In the genomic region with DNA sequence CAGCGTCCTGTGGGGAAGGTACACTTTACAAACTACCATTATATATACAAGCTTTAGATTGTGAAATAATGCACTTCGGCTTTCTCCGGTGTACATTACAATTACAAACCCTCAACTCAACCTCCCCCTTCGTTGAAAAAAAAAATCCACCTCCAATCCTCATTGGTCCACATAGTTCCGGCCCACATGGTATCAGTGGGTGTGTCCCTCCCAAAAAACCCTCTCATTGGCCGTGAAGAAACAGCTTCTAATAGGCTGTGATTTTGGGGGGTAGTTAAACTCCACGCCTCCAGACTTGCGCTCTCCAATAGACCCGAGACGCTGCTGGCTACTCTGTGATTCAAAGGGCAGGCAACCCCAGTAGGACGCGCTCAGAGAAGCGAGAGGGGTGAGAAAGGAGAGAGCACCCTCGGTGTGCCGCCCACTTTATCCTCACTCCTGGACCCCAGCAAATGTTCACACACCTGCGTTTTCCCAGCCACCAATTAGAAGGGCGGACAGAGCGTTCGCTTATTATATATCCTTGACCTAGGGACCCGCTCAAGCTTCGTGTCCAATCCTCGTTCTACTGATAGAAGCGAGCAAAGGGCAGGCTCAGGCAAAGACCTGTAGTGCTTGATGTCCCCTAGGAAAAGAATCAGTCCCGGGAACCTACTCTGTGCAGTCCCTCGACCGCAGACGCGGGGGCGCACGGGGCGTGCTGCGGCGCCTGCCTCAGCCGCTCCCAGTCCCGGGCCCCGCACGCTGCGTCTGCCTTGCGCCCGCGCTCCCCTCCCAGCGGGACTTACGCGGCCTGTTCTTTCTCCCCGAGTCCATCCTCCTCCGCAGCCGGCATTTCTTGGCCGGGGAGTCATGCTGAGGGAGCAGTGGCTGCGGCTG, we compare ENCODE assay signal across 1 cellular context.
TF ChIP-seq lines count a peak whose summit lies in the region.

No MANE protein-coding gene starts in this region.

TF ChIP-seq in HepG2, 621 proteins besides CTCF, POLR2A, EP300 and RAD21 (continued from another document and continues in another):
- TF ChIP-seq KDM5A (IDR thresholded peaks at IDR 0.05; ENCODE audit: borderline replicate concordance, low read length), result no peak
- no peak for TF ChIP-seq ZNF546 (CRISPR knock-in tag; conservative IDR thresholded peaks at IDR 0.05)
- peak; percentile 69; the same call in 1 of the 2 replicates for TF ChIP-seq ZNF616 (CRISPR knock-in tag; IDR thresholded peaks at IDR 0.05; ENCODE audit: low read depth)
- 0 out of 4 replicates have a peak, but pooled peaks of 1 of the 2 experiments have one; percentile 25 for TF ChIP-seq NR2F1 (CRISPR knock-in tag; IDR thresholded peaks at IDR 0.05)
- no peak for TF ChIP-seq ZNF660 (CRISPR knock-in tag; IDR thresholded peaks at IDR 0.05; ENCODE audit: borderline replicate concordance, low read depth)
- peak; percentile 78 for TF ChIP-seq FOXA3 (CRISPR knock-in tag; IDR thresholded peaks at IDR 0.05)
- peak; percentile 88; the same call in 1 of the 2 replicates for TF ChIP-seq KLF15 (CRISPR knock-in tag; IDR thresholded peaks at IDR 0.05; ENCODE audit: borderline replicate concordance)
- 0 out of 2 replicates have a peak, but pooled peaks have one; percentile 63 for TF ChIP-seq JUNB (CRISPR knock-in tag; IDR thresholded peaks at IDR 0.05; ENCODE audit: borderline replicate concordance)
- TF ChIP-seq STAG1 (CRISPR knock-in tag; IDR thresholded peaks at IDR 0.05), result peak; percentile 14; the same call in 1 of the 2 replicates
- TF ChIP-seq, protein P1, sequence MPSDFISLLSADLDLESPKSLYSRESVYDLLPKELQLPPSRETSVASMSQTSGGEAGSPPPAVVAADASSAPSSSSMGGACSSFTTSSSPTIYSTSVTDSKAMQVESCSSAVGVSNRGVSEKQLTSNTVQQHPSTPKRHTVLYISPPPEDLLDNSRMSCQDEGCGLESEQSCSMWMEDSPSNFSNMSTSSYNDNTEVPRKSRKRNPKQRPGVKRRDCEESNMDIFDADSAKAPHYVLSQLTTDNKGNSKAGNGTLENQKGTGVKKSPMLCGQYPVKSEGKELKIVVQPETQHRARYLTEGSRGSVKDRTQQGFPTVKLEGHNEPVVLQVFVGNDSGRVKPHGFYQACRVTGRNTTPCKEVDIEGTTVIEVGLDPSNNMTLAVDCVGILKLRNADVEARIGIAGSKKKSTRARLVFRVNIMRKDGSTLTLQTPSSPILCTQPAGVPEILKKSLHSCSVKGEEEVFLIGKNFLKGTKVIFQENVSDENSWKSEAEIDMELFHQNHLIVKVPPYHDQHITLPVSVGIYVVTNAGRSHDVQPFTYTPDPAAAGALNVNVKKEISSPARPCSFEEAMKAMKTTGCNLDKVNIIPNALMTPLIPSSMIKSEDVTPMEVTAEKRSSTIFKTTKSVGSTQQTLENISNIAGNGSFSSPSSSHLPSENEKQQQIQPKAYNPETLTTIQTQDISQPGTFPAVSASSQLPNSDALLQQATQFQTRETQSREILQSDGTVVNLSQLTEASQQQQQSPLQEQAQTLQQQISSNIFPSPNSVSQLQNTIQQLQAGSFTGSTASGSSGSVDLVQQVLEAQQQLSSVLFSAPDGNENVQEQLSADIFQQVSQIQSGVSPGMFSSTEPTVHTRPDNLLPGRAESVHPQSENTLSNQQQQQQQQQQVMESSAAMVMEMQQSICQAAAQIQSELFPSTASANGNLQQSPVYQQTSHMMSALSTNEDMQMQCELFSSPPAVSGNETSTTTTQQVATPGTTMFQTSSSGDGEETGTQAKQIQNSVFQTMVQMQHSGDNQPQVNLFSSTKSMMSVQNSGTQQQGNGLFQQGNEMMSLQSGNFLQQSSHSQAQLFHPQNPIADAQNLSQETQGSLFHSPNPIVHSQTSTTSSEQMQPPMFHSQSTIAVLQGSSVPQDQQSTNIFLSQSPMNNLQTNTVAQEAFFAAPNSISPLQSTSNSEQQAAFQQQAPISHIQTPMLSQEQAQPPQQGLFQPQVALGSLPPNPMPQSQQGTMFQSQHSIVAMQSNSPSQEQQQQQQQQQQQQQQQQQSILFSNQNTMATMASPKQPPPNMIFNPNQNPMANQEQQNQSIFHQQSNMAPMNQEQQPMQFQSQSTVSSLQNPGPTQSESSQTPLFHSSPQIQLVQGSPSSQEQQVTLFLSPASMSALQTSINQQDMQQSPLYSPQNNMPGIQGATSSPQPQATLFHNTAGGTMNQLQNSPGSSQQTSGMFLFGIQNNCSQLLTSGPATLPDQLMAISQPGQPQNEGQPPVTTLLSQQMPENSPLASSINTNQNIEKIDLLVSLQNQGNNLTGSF (CRISPR knock-in tag; IDR thresholded peaks at IDR 0.05), result peak; percentile 90
- TF ChIP-seq ZNF746 (CRISPR knock-in tag; IDR thresholded peaks at IDR 0.05), result no peak; the same call in 1 of the 2 replicates
- TF ChIP-seq ISX (CRISPR knock-in tag; conservative IDR thresholded peaks at IDR 0.05), result no peak
- peak; percentile 61; the same call in 1 of the 3 replicates for TF ChIP-seq MXI1 (IDR thresholded peaks at IDR 0.05; ENCODE audit: borderline replicate concordance, low read depth, low read length)
- TF ChIP-seq, protein P2, sequence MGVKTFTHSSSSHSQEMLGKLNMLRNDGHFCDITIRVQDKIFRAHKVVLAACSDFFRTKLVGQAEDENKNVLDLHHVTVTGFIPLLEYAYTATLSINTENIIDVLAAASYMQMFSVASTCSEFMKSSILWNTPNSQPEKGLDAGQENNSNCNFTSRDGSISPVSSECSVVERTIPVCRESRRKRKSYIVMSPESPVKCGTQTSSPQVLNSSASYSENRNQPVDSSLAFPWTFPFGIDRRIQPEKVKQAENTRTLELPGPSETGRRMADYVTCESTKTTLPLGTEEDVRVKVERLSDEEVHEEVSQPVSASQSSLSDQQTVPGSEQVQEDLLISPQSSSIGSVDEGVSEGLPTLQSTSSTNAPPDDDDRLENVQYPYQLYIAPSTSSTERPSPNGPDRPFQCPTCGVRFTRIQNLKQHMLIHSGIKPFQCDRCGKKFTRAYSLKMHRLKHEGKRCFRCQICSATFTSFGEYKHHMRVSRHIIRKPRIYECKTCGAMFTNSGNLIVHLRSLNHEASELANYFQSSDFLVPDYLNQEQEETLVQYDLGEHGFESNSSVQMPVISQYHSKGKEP (CRISPR knock-in tag; IDR thresholded peaks at IDR 0.05), result no peak
- TF ChIP-seq ZNF30 (CRISPR knock-in tag; IDR thresholded peaks at IDR 0.05), result peak; percentile 80; the same call in 1 of the 2 replicates
- 0 out of 2 replicates have a peak, but pooled peaks have one; percentile 71 for TF ChIP-seq ZNF335 (CRISPR knock-in tag; IDR thresholded peaks at IDR 0.05)
- peak; percentile 88 for TF ChIP-seq HNRNPLL (IDR thresholded peaks at IDR 0.05; ENCODE audit: low read depth, low read length, poor library complexity, severe bottlenecking)
- TF ChIP-seq, protein P3, sequence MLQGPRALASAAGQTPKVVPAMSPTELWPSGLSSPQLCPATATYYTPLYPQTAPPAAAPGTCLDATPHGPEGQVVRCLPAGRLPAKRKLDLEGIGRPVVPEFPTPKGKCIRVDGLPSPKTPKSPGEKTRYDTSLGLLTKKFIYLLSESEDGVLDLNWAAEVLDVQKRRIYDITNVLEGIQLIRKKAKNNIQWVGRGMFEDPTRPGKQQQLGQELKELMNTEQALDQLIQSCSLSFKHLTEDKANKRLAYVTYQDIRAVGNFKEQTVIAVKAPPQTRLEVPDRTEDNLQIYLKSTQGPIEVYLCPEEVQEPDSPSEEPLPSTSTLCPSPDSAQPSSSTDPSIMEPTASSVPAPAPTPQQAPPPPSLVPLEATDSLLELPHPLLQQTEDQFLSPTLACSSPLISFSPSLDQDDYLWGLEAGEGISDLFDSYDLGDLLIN (CRISPR knock-in tag; IDR thresholded peaks at IDR 0.05; ENCODE audit: borderline replicate concordance), result 0 out of 2 replicates have a peak, but pooled peaks have one; percentile 50
- TF ChIP-seq ZMYM4 (CRISPR knock-in tag; IDR thresholded peaks at IDR 0.05), result peak; percentile 99
- peak; percentile 59 for TF ChIP-seq ISL2 (CRISPR knock-in tag; IDR thresholded peaks at IDR 0.05)
- no peak; the same call in 1 of the 2 replicates for TF ChIP-seq ZNF891 (CRISPR knock-in tag; IDR thresholded peaks at IDR 0.05)
- TF ChIP-seq SYNCRIP (IDR thresholded peaks at IDR 0.05; ENCODE audit: insufficient read depth, low read depth, low read length), result no peak
- 0 out of 2 replicates have a peak, but pooled peaks have one; percentile 63 for TF ChIP-seq EED (CRISPR knock-in tag; IDR thresholded peaks at IDR 0.05)
- no peak for TF ChIP-seq ATF7 (IDR thresholded peaks at IDR 0.05)
- TF ChIP-seq ATF7 (CRISPR knock-in tag; IDR thresholded peaks at IDR 0.05), result no peak
- peak; percentile 71; the same call in 1 of the 2 replicates for TF ChIP-seq ATF1 (CRISPR knock-in tag; IDR thresholded peaks at IDR 0.05)
- peak; percentile 87 for TF ChIP-seq SIN3A (IDR thresholded peaks at IDR 0.05; ENCODE audit: borderline replicate concordance, low read depth, low read length)
- TF ChIP-seq, protein P4, sequence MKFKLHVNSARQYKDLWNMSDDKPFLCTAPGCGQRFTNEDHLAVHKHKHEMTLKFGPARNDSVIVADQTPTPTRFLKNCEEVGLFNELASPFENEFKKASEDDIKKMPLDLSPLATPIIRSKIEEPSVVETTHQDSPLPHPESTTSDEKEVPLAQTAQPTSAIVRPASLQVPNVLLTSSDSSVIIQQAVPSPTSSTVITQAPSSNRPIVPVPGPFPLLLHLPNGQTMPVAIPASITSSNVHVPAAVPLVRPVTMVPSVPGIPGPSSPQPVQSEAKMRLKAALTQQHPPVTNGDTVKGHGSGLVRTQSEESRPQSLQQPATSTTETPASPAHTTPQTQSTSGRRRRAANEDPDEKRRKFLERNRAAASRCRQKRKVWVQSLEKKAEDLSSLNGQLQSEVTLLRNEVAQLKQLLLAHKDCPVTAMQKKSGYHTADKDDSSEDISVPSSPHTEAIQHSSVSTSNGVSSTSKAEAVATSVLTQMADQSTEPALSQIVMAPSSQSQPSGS (CRISPR knock-in tag; IDR thresholded peaks at IDR 0.05), result peak; percentile 75
- peak; percentile 63 for TF ChIP-seq NFIC (IDR thresholded peaks at IDR 0.05; ENCODE audit: low read length)
- TF ChIP-seq ZNF569 (CRISPR knock-in tag; IDR thresholded peaks at IDR 0.05; ENCODE audit: borderline replicate concordance), result no peak
- TF ChIP-seq ZNF598 (CRISPR knock-in tag; IDR thresholded peaks at IDR 0.05; ENCODE audit: borderline replicate concordance), result peak; percentile 67; the same call in 1 of the 2 replicates
- TF ChIP-seq ZBTB38 (CRISPR knock-in tag; IDR thresholded peaks at IDR 0.05), result 0 out of 2 replicates have a peak, but pooled peaks have one; percentile 27
- peak; percentile 96 for TF ChIP-seq NCOA1 (CRISPR knock-in tag; IDR thresholded peaks at IDR 0.05)
- TF ChIP-seq, protein P5, sequence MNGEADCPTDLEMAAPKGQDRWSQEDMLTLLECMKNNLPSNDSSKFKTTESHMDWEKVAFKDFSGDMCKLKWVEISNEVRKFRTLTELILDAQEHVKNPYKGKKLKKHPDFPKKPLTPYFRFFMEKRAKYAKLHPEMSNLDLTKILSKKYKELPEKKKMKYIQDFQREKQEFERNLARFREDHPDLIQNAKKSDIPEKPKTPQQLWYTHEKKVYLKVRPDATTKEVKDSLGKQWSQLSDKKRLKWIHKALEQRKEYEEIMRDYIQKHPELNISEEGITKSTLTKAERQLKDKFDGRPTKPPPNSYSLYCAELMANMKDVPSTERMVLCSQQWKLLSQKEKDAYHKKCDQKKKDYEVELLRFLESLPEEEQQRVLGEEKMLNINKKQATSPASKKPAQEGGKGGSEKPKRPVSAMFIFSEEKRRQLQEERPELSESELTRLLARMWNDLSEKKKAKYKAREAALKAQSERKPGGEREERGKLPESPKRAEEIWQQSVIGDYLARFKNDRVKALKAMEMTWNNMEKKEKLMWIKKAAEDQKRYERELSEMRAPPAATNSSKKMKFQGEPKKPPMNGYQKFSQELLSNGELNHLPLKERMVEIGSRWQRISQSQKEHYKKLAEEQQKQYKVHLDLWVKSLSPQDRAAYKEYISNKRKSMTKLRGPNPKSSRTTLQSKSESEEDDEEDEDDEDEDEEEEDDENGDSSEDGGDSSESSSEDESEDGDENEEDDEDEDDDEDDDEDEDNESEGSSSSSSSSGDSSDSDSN (CRISPR knock-in tag; IDR thresholded peaks at IDR 0.05), result peak; percentile 87; the same call in 1 of the 2 replicates
- TF ChIP-seq, protein P6, sequence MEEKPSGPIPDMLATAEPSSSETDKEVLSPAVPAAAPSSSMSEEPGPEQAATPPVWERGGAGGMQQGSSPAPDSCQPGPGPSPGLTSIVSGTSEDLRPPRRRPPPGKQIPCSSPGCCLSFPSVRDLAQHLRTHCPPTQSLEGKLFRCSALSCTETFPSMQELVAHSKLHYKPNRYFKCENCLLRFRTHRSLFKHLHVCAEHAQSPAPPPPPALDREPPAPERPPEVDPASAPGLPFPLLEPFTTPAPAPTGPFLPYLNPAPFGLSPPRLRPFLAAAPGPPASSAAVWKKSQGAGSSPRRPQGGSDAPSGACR (CRISPR knock-in tag; IDR thresholded peaks at IDR 0.05), result peak; percentile 85; the same call in 1 of the 2 replicates
- TF ChIP-seq, protein P7, sequence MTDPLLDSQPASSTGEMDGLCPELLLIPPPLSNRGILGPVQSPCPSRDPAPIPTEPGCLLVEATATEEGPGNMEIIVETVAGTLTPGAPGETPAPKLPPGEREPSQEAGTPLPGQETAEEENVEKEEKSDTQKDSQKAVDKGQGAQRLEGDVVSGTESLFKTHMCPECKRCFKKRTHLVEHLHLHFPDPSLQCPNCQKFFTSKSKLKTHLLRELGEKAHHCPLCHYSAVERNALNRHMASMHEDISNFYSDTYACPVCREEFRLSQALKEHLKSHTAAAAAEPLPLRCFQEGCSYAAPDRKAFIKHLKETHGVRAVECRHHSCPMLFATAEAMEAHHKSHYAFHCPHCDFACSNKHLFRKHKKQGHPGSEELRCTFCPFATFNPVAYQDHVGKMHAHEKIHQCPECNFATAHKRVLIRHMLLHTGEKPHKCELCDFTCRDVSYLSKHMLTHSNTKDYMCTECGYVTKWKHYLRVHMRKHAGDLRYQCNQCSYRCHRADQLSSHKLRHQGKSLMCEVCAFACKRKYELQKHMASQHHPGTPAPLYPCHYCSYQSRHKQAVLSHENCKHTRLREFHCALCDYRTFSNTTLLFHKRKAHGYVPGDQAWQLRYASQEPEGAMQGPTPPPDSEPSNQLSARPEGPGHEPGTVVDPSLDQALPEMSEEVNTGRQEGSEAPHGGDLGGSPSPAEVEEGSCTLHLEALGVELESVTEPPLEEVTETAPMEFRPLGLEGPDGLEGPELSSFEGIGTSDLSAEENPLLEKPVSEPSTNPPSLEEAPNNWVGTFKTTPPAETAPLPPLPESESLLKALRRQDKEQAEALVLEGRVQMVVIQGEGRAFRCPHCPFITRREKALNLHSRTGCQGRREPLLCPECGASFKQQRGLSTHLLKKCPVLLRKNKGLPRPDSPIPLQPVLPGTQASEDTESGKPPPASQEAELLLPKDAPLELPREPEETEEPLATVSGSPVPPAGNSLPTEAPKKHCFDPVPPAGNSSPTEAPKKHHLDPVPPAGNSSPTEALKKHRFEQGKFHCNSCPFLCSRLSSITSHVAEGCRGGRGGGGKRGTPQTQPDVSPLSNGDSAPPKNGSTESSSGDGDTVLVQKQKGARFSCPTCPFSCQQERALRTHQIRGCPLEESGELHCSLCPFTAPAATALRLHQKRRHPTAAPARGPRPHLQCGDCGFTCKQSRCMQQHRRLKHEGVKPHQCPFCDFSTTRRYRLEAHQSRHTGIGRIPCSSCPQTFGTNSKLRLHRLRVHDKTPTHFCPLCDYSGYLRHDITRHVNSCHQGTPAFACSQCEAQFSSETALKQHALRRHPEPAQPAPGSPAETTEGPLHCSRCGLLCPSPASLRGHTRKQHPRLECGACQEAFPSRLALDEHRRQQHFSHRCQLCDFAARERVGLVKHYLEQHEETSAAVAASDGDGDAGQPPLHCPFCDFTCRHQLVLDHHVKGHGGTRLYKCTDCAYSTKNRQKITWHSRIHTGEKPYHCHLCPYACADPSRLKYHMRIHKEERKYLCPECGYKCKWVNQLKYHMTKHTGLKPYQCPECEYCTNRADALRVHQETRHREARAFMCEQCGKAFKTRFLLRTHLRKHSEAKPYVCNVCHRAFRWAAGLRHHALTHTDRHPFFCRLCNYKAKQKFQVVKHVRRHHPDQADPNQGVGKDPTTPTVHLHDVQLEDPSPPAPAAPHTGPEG (CRISPR knock-in tag; IDR thresholded peaks at IDR 0.05), result no peak
